Comparison of ENCODE assay signal across 19 cellular contexts in genomic region chr11:61951484-61952135, GRCh38. TPM values are rescaled to one million over a fixed set of nuclear protein-coding genes. Genes with fewer than 3 reads are reported as not detected.
DNase-seq lines count a peak whose midpoint lies in the region; FAIRE-seq and TF ChIP-seq lines count a peak whose summit lies in the region.
"Had no signal": no experiment of that assay in that cellular context is flagged by ENCODE, and none has a peak within 500 bp of the region (broad histone marks: within the 10 kb centered on the region; RNA-seq: fewer than 3 reads in every experiment).

No MANE protein-coding gene starts in this region.

- no peak overlapping the region for H3K4me2 ChIP-seq in H1 (ENCODE audit: insufficient read depth in 1 of 2, low read depth in 2 of 2, low read length in 2 of 2)

- no peak overlapping the region for H3K4me3 Mint-ChIP-seq in activated CD4-positive, alpha-beta T cell treated with anti-CD3 and anti-CD28 coated beads, Interleukin-2, amount 10 ng/mL, durations not matched to agents 24 days and 14 days
- no peak overlapping the region for H3K4me3 Mint-ChIP-seq in osteocyte (ENCODE audit: unreplicated experiment)
- H3K4me3 Mint-ChIP-seq in activated naive CD4-positive, alpha-beta T cell treated with anti-CD3 and anti-CD28 coated beads, Interleukin-2, amount 10 ng/mL, durations not matched to agents 7 days and 5 days = no peak overlapping the region
- H3K4me3 Mint-ChIP-seq in activated CD4-positive, alpha-beta memory T cell treated with anti-CD3 and anti-CD28 coated beads for 36 hours = no peak overlapping the region

- no peak overlapping the region for H2BK5ac ChIP-seq in H1 (ENCODE audit: low read depth, low read length)

- peaks cover 0 to 6% (median 2%) of the 10 kb centered on the region in 4 experiments; a peak in 4 of 7 replicates for H3K27me3 ChIP-seq in H1 (replicated peaks in 1 of 4; ENCODE audit: control insufficient read depth in 3 of 4, extremely low read depth in 1 of 4, insufficient read depth in 3 of 4, low read length in 3 of 4)
- H3K27me3 ChIP-seq in stomach = peaks cover 0 to 19% (median 12%) of the 10 kb centered on the region in 3 donors
- H3K27me3 ChIP-seq: SJCRH30 had no signal

- TF ChIP-seq CTCF in H1 (IDR thresholded peaks at IDR 0.05; ENCODE audit: control extremely low read depth in 1 of 3, insufficient read depth in 1 of 3, low read depth in 1 of 3, low read length in 3 of 3) (no peak), osteocyte (IDR thresholded peaks at IDR 0.05) (no peak), stomach (IDR thresholded peaks at IDR 0.05) (no peak)

- H3K4me1 Mint-ChIP-seq in activated CD4-positive, alpha-beta T cell treated with anti-CD3 and anti-CD28 coated beads, Interleukin-2, amount 10 ng/mL, durations not matched to agents 24 days and 14 days = peaks cover 4% of the 10 kb centered on the region
- peaks cover 41% of the 10 kb centered on the region for H3K4me1 Mint-ChIP-seq in osteocyte (ENCODE audit: unreplicated experiment)
- peaks cover 14% of the 10 kb centered on the region for H3K4me1 Mint-ChIP-seq in activated naive CD4-positive, alpha-beta T cell treated with anti-CD3 and anti-CD28 coated beads, Interleukin-2, amount 10 ng/mL, durations not matched to agents 7 days and 5 days
- peaks cover 7% of the 10 kb centered on the region for H3K4me1 Mint-ChIP-seq in activated CD4-positive, alpha-beta memory T cell treated with anti-CD3 and anti-CD28 coated beads for 36 hours (ENCODE audit: low read depth)

- TF ChIP-seq RAD21 in H1 (IDR thresholded peaks at IDR 0.05 in 1 of 2, conservative IDR thresholded peaks at IDR 0.05 in 1 of 2; ENCODE audit: low read depth in 2 of 2, low read length in 2 of 2) = no peak

- no peaks in the 10 kb centered on the region for H4K20me1 ChIP-seq in H1 (replicated peaks in 1 of 2; ENCODE audit: control insufficient read depth in 1 of 2, insufficient read depth in 2 of 2, low read length in 2 of 2)

- no peak overlapping the region for H4K91ac ChIP-seq in H1 (replicated peaks; ENCODE audit: insufficient read length, low read length)

- peaks cover 14% of the 10 kb centered on the region for H3K27me3 Mint-ChIP-seq in activated CD4-positive, alpha-beta T cell treated with anti-CD3 and anti-CD28 coated beads, Interleukin-2, amount 10 ng/mL, durations not matched to agents 24 days and 14 days
- no peaks in the 10 kb centered on the region for H3K27me3 Mint-ChIP-seq in osteocyte (ENCODE audit: unreplicated experiment)
- H3K27me3 Mint-ChIP-seq in activated naive CD4-positive, alpha-beta T cell treated with anti-CD3 and anti-CD28 coated beads, Interleukin-2, amount 10 ng/mL, durations not matched to agents 7 days and 5 days = peaks cover 46% of the 10 kb centered on the region
- H3K27me3 Mint-ChIP-seq in activated CD4-positive, alpha-beta memory T cell treated with anti-CD3 and anti-CD28 coated beads for 36 hours = peaks cover 10% of the 10 kb centered on the region

- H2BK120ac ChIP-seq in H1 (replicated peaks; ENCODE audit: low read depth, low read length) = no peak overlapping the region

- peak; percentile 53 for DNase-seq in activated CD4-positive, alpha-beta T cell treated with anti-CD3 and anti-CD28 coated beads, Interleukin-2, amount 10 ng/mL, durations not matched to agents 24 days and 14 days
- DNase-seq in activated CD4-positive, alpha-beta T cell treated with anti-CD3 and anti-CD28 coated beads for 1 hour = no peak
- no peak for DNase-seq in H1 (ENCODE audit: low read depth in 1 of 2, low spot score in 2 of 2)
- DNase-seq in osteocyte (ENCODE audit: extremely low spot score, unreplicated experiment) = peak; percentile 71
- no peak for DNase-seq in activated T-cell treated with anti-CD3 and anti-CD28 coated beads for 4 hours
- no peak for DNase-seq in stomach
- DNase-seq in activated naive CD4-positive, alpha-beta T cell treated with anti-CD3 and anti-CD28 coated beads, Interleukin-2, amount 10 ng/mL, durations not matched to agents 7 days and 5 days = no peak
- no peak for DNase-seq in activated CD4-positive, alpha-beta memory T cell treated with anti-CD3 and anti-CD28 coated beads for 36 hours
- DNase-seq: HCEC 1CT; NCI-H1436 treated with DMSO at 0.1 percent for 48 hours; NCI-H2081 treated with DMSO at 0.1 percent for 48 hours; NCI-H2227 treated with DMSO at 0.1 percent for 48 hours; NCI-H524 treated with DMSO at 0.1 percent for 48 hours; NK-92 treated with Interleukin-12 subunit alpha and Interleukin-12 subunit beta, amount 100 ng/mL, for 24 hours; OCI-M1; RPMI8226; SJCRH30 had no signal

- no peak overlapping the region for H3K23ac ChIP-seq in H1 (ENCODE audit: insufficient read length)

- H3K4me1 ChIP-seq in H1 (replicated peaks in 1 of 4; ENCODE audit: control insufficient read depth in 3 of 4, insufficient read depth in 4 of 4, low read length in 3 of 4) = peaks cover 0 to 4% (median 3%) of the 10 kb centered on the region in 4 experiments; a peak in 5 of 7 replicates
- peaks cover 21 to 49% (median 33%) of the 10 kb centered on the region in 4 donors for H3K4me1 ChIP-seq in stomach
- H3K4me1 ChIP-seq: SJCRH30 had no signal

- intact Hi-C loops in activated CD4-positive, alpha-beta T cell treated with anti-CD3 and anti-CD28 coated beads, Interleukin-2, amount 10 ng/mL, durations not matched to agents 24 days and 14 days (cut with micrococcal nuclease) = no loop called here
- intact Hi-C loops in stomach (cut with DNase I; ENCODE audit: low total_unique reads) = loop anchor here (10.0 kb wide), 2 partner anchors 113 to 137 kb away; partner anchors contain the start of gene FADS1
- intact Hi-C loops in activated CD4-positive, alpha-beta memory T cell treated with anti-CD3 and anti-CD28 coated beads for 36 hours (cut with micrococcal nuclease) = no loop called here

- H3K79me1 ChIP-seq in H1 (ENCODE audit: low read depth, low read length) = no peaks in the 10 kb centered on the region

- FAIRE-seq in H1 (lab: Jason Lieb, UNC) = no peak
- FAIRE-seq: HTR-8/SVneo had no signal

- H3K9me3 ChIP-seq in H1 (ENCODE audit: insufficient read depth in 2 of 2, low read depth in 1 of 2, low read length in 1 of 2) (no peaks in the 10 kb centered on the region), stomach (no peaks in the 10 kb centered on the region)
- H3K9me3 ChIP-seq: SJCRH30 had no signal

- H3K27ac Mint-ChIP-seq in activated CD4-positive, alpha-beta T cell treated with anti-CD3 and anti-CD28 coated beads, Interleukin-2, amount 10 ng/mL, durations not matched to agents 24 days and 14 days = no peak overlapping the region
- H3K27ac Mint-ChIP-seq in osteocyte (ENCODE audit: unreplicated experiment) = peak overlapping the region; percentile 47
- H3K27ac Mint-ChIP-seq in activated naive CD4-positive, alpha-beta T cell treated with anti-CD3 and anti-CD28 coated beads, Interleukin-2, amount 10 ng/mL, durations not matched to agents 7 days and 5 days = no peak overlapping the region
- H3K27ac Mint-ChIP-seq in activated CD4-positive, alpha-beta memory T cell treated with anti-CD3 and anti-CD28 coated beads for 36 hours = no peak overlapping the region

- H3K14ac ChIP-seq in H1 (ENCODE audit: insufficient read length) = no peak overlapping the region

- no peak overlapping the region for H4K8ac ChIP-seq in H1 (ENCODE audit: extremely low read depth, insufficient read depth, low read length)

- H2AK5ac ChIP-seq in H1 (ENCODE audit: low read depth, low read length) = no peak overlapping the region

- H3K79me2 ChIP-seq in H1 (ENCODE audit: control insufficient read depth in 1 of 2, insufficient read depth in 2 of 2, low read length in 2 of 2) = no peaks in the 10 kb centered on the region

- H3K4me3 ChIP-seq in H1 (ENCODE audit: extremely low read depth in 1 of 4, insufficient read depth in 2 of 4, low read depth in 3 of 4, low read length in 4 of 4) (no peak overlapping the region), stomach (no peak overlapping the region)
- H3K4me3 ChIP-seq: SJCRH30 had no signal

- H3K27ac ChIP-seq in H1 (ENCODE audit: low read depth, low read length) (no peak overlapping the region), stomach (no peak overlapping the region)
- H3K27ac ChIP-seq: C4-2B, SJCRH30 had no signal

- TF ChIP-seq POLR2A in H1 (IDR thresholded peaks at IDR 0.05; ENCODE audit: control extremely low read depth in 1 of 2, low read depth in 2 of 2, low read length in 2 of 2) (no peak), stomach (IDR thresholded peaks at IDR 0.05) (no peak)

- H2BK20ac ChIP-seq in H1 (ENCODE audit: low read length) = no peak overlapping the region

- no peak overlapping the region for H2BK15ac ChIP-seq in H1 (ENCODE audit: low read length)

- 89% methylated on average over 9 of the region's 11 CpGs; no CpG with 5 or more reads in 1 of the 2 experiments for WGBS in H1 (ENCODE audit: extremely low coverage in 1 of 2, insufficient coverage in 1 of 2, insufficient read length in 1 of 2, insufficient replicate concordance in 2 of 2, low coverage in 1 of 2, low lambda C conversion rate in 2 of 2, missing lambda C conversion rate in 1 of 2), 2 experiments
- 90 to 95% (median 94%) methylated on average over 11 of the region's 11 CpGs for WGBS in stomach, 5 donors

- H3K18ac ChIP-seq in H1 (ENCODE audit: extremely low read depth, low read length) = no peak overlapping the region

- H3K9me3 Mint-ChIP-seq in activated CD4-positive, alpha-beta T cell treated with anti-CD3 and anti-CD28 coated beads, Interleukin-2, amount 10 ng/mL, durations not matched to agents 24 days and 14 days = no peaks in the 10 kb centered on the region
- H3K9me3 Mint-ChIP-seq in osteocyte (ENCODE audit: unreplicated experiment) = no peaks in the 10 kb centered on the region
- no peaks in the 10 kb centered on the region for H3K9me3 Mint-ChIP-seq in activated naive CD4-positive, alpha-beta T cell treated with anti-CD3 and anti-CD28 coated beads, Interleukin-2, amount 10 ng/mL, durations not matched to agents 7 days and 5 days
- H3K9me3 Mint-ChIP-seq in activated CD4-positive, alpha-beta memory T cell treated with anti-CD3 and anti-CD28 coated beads for 36 hours = no peaks in the 10 kb centered on the region

- CTCF ChIA-PET in H1 (lab: Charles Lee; ENCODE audit: partially characterized antibody) = interaction anchor here (0.6 to 10.3 kb wide), 11 partner anchors 17 to 157 kb away, joined by 3 to 658 read pairs (median 5); partner anchors contain the start of gene FADS3
- CTCF ChIA-PET in activated naive CD4-positive, alpha-beta T cell treated with anti-CD3 and anti-CD28 coated beads, Interleukin-2, amount 10 ng/mL, durations not matched to agents 7 days and 5 days (lab: Charles Lee) = interaction anchor here (1.2 to 9.2 kb wide), 5 partner anchors 52 to 157 kb away, joined by 3 to 176 read pairs (median 34); no protein-coding TSS in a partner anchor
- CTCF ChIA-PET in activated CD4-positive, alpha-beta memory T cell treated with anti-CD3 and anti-CD28 coated beads for 36 hours (lab: Charles Lee) = interaction anchor here (0.6 to 8.7 kb wide), 6 partner anchors 52 to 156 kb away, joined by 3 to 237 read pairs (median 7); no protein-coding TSS in a partner anchor

- POLR2A ChIA-PET in H1 (lab: Charles Lee; ENCODE audit: partially characterized antibody) = interaction anchor here (0.8 to 22.2 kb wide), 6 partner anchors 20 to 156 kb away, joined by 3 to 458 read pairs (median 11); partner anchors contain the start of gene FTH1
- POLR2A ChIA-PET in activated CD4-positive, alpha-beta memory T cell treated with anti-CD3 and anti-CD28 coated beads for 36 hours (lab: Charles Lee) = interaction anchor here (1.2 kb wide), 1 partner anchor 8 kb away, joined by 4 read pairs; no protein-coding TSS in a partner anchor

- no peaks in the 10 kb centered on the region for H3K36me3 Mint-ChIP-seq in activated CD4-positive, alpha-beta T cell treated with anti-CD3 and anti-CD28 coated beads, Interleukin-2, amount 10 ng/mL, durations not matched to agents 24 days and 14 days (ENCODE audit: low read depth)
- H3K36me3 Mint-ChIP-seq in osteocyte (ENCODE audit: unreplicated experiment) = no peaks in the 10 kb centered on the region
- no peaks in the 10 kb centered on the region for H3K36me3 Mint-ChIP-seq in activated naive CD4-positive, alpha-beta T cell treated with anti-CD3 and anti-CD28 coated beads, Interleukin-2, amount 10 ng/mL, durations not matched to agents 7 days and 5 days
- H3K36me3 Mint-ChIP-seq in activated CD4-positive, alpha-beta memory T cell treated with anti-CD3 and anti-CD28 coated beads for 36 hours = no peaks in the 10 kb centered on the region

- H3K23me2 ChIP-seq in H1 (ENCODE audit: low read depth, low read length) = peaks cover 2% of the 10 kb centered on the region; the same call in 1 of the 2 replicates

- H3K56ac ChIP-seq in H1 (replicated peaks; ENCODE audit: insufficient read length, low read depth, low read length) = no peak overlapping the region

- H4K5ac ChIP-seq in H1 (ENCODE audit: insufficient read length, low read depth, low read length) = no peak overlapping the region

- H2BK12ac ChIP-seq in H1 (ENCODE audit: low read depth, low read length) = 0 out of 2 replicates have a peak overlapping the region, but pooled peaks have one; percentile 39

- TF ChIP-seq EP300 in H1 (IDR thresholded peaks at IDR 0.05; ENCODE audit: borderline replicate concordance in 1 of 2, low read depth in 2 of 2, low read length in 2 of 2) (no peak), stomach (IDR thresholded peaks at IDR 0.05) (no peak)

- H2AFZ ChIP-seq in H1 (ENCODE audit: low read length) = no peak overlapping the region

- H3K4ac ChIP-seq in H1 (replicated peaks; ENCODE audit: insufficient read length, low read depth, low read length) = no peak overlapping the region

- H3K36me3 ChIP-seq in H1 (ENCODE audit: control insufficient read depth in 2 of 4, insufficient read depth in 4 of 4, low read length in 3 of 4) = no peaks in the 10 kb centered on the region
- H3K36me3 ChIP-seq in stomach = no peaks in the 10 kb centered on the region
- H3K36me3 ChIP-seq: SJCRH30 had no signal

- no peak overlapping the region for H3K9ac ChIP-seq in H1 (replicated peaks in 1 of 4; ENCODE audit: extremely low read depth in 1 of 4, low read depth in 3 of 4, low read length in 3 of 4)

RNA-seq across cellular contexts. Expression of gene BEST1, which starts 1.5 kb away (rescaled TPM):
- 0.07 TPM in 1 of 2 replicates, not detected in the other for total RNA-seq in activated CD4-positive, alpha-beta T cell treated with anti-CD3 and anti-CD28 coated beads, Interleukin-2, amount 10 ng/mL, durations not matched to agents 24 days and 14 days
- 0.22 and 0.23 TPM in 2 replicates for total RNA-seq in H1 (2021; fragmentation: NEBNext Ultra II Directional; extraction: Animal tissue kit (Norgen Biotek cat#: 25700))
- polyA plus RNA-seq in H1 (2011; rRNA removed) = 0.62 and 1.4 TPM in 2 replicates
- 1.7 TPM for polyA plus RNA-seq in H1 (2011; cell fraction: cytosol; rRNA removed)
- polyA plus RNA-seq in H1 (2011; cell fraction: nucleus; rRNA removed) = 3.9 TPM
- polyA plus RNA-seq in H1 (2012, experiment 1 of 2) = 0.43 to 0.91 TPM (median 0.72 TPM) in 4 replicates
- 1.0 TPM for polyA plus RNA-seq in H1 (2012, experiment 2 of 2)
- 0.08 TPM for polyA plus RNA-seq in H1 (2013, experiment 1 of 2)
- 0.09 TPM for polyA plus RNA-seq in H1 (2013, experiment 2 of 2)
- 0.95 and 1.1 TPM in 2 replicates for polyA minus RNA-seq in H1 (2011; rRNA and poly(A)+ RNA removed)
- 0.81 TPM for polyA minus RNA-seq in H1 (2011; cell fraction: cytosol; rRNA and poly(A)+ RNA removed)
- 2.9 TPM for polyA minus RNA-seq in H1 (2011; cell fraction: nucleus; rRNA and poly(A)+ RNA removed)
- total RNA-seq in osteocyte = 0.81 and 2.0 TPM in 2 replicates
- 10 to 100 TPM in 2 of 5 donors, 1 to 10 TPM in 2, not detected in 1; 1.2 to 27.4 (median 6.6) TPM for total RNA-seq in stomach
- 1 to 10 TPM; 3.4 to 3.8 (median 3.7) TPM for polyA plus RNA-seq in stomach
- total RNA-seq in activated CD4-positive, alpha-beta memory T cell treated with anti-CD3 and anti-CD28 coated beads for 36 hours = under 1 TPM; 0.41 to 0.48 TPM

RNA-seq across cellular contexts. Expression of gene FTH1, which starts 15.8 kb away (rescaled TPM):
- 500 and 515 TPM in 2 replicates for total RNA-seq in activated CD4-positive, alpha-beta T cell treated with anti-CD3 and anti-CD28 coated beads, Interleukin-2, amount 10 ng/mL, durations not matched to agents 24 days and 14 days
- total RNA-seq in H1 (2021; fragmentation: NEBNext Ultra II Directional; extraction: Animal tissue kit (Norgen Biotek cat#: 25700)) = 1,461 and 1,535 TPM in 2 replicates
- polyA plus RNA-seq in H1 (2011; rRNA removed) = 895 and 1,153 TPM in 2 replicates
- polyA plus RNA-seq in H1 (2011; cell fraction: cytosol; rRNA removed) = 859 TPM
- polyA plus RNA-seq in H1 (2011; cell fraction: nucleus; rRNA removed) = 858 TPM
- 2,371 to 2,868 TPM (median 2,459 TPM) in 4 replicates for polyA plus RNA-seq in H1 (2012, experiment 1 of 2)
- polyA plus RNA-seq in H1 (2012, experiment 2 of 2) = 3,437 TPM
- 1,345 TPM for polyA plus RNA-seq in H1 (2013, experiment 1 of 2)
- 1,427 TPM for polyA plus RNA-seq in H1 (2013, experiment 2 of 2)
- polyA minus RNA-seq in H1 (2011; rRNA and poly(A)+ RNA removed) = 388 and 391 TPM in 2 replicates
- 705 TPM for polyA minus RNA-seq in H1 (2011; cell fraction: cytosol; rRNA and poly(A)+ RNA removed)
- polyA minus RNA-seq in H1 (2011; cell fraction: nucleus; rRNA and poly(A)+ RNA removed) = 403 TPM
- 2,993 and 3,020 TPM in 2 replicates for total RNA-seq in osteocyte
- 1,000 to 10,000 TPM in 4 of 5 donors, 100 to 1,000 TPM in 1; 703 to 2,177 (median 1,757) TPM for total RNA-seq in stomach
- 1,000 to 10,000 TPM; 4,996 to 8,523 (median 5,775) TPM for polyA plus RNA-seq in stomach
- 100 to 1,000 TPM; 915 to 922 TPM for total RNA-seq in activated CD4-positive, alpha-beta memory T cell treated with anti-CD3 and anti-CD28 coated beads for 36 hours

RNA-seq across cellular contexts. Expression of gene RAB3IL1, which starts 34.2 kb away (rescaled TPM):
- total RNA-seq in activated CD4-positive, alpha-beta T cell treated with anti-CD3 and anti-CD28 coated beads, Interleukin-2, amount 10 ng/mL, durations not matched to agents 24 days and 14 days = 0.12 and 0.26 TPM in 2 replicates
- total RNA-seq in H1 (2021; fragmentation: NEBNext Ultra II Directional; extraction: Animal tissue kit (Norgen Biotek cat#: 25700)) = 5.7 and 6.8 TPM in 2 replicates
- 7.9 and 10.8 TPM in 2 replicates for polyA plus RNA-seq in H1 (2011; rRNA removed)
- 7.0 TPM for polyA plus RNA-seq in H1 (2011; cell fraction: cytosol; rRNA removed)
- polyA plus RNA-seq in H1 (2011; cell fraction: nucleus; rRNA removed) = 9.4 TPM
- polyA plus RNA-seq in H1 (2012, experiment 1 of 2) = 5.8 to 13.8 TPM (median 7.0 TPM) in 4 replicates
- 62.0 TPM for polyA plus RNA-seq in H1 (2012, experiment 2 of 2)
- polyA plus RNA-seq in H1 (2013, experiment 1 of 2) = 4.5 TPM
- 6.3 TPM for polyA plus RNA-seq in H1 (2013, experiment 2 of 2)
- 3.0 and 3.2 TPM in 2 replicates for polyA minus RNA-seq in H1 (2011; rRNA and poly(A)+ RNA removed)
- 6.1 TPM for polyA minus RNA-seq in H1 (2011; cell fraction: cytosol; rRNA and poly(A)+ RNA removed)
- polyA minus RNA-seq in H1 (2011; cell fraction: nucleus; rRNA and poly(A)+ RNA removed) = 4.5 TPM
- total RNA-seq in osteocyte = 44.2 and 49.2 TPM in 2 replicates
- total RNA-seq in stomach = 10 to 100 TPM in 2 of 5 donors, 1 to 10 TPM in 1, under 1 TPM in 1, not detected in 1; 0.58 to 12.8 (median 7.1) TPM
- polyA plus RNA-seq in stomach = 10 to 100 TPM in 2 of 3 donors, 1 to 10 TPM in 1; 5.3 to 13.3 (median 11.6) TPM
- under 1 TPM; 0.10 to 0.21 TPM for total RNA-seq in activated CD4-positive, alpha-beta memory T cell treated with anti-CD3 and anti-CD28 coated beads for 36 hours

Comparison
In these comparisons a context has a peak if more than half of its experiments do, and no peak if none do; other contexts are left out.
1. DNase-seq: peak in activated CD4-positive, alpha-beta T cell treated with anti-CD3 and anti-CD28 coated beads, Interleukin-2, amount 10 ng/mL, durations not matched to agents 24 days and 14 days (single experiment) and osteocyte (single experiment); none in activated CD4-positive, alpha-beta T cell treated with anti-CD3 and anti-CD28 coated beads for 1 hour (single experiment), H1 (0 of 2), activated T-cell treated with anti-CD3 and anti-CD28 coated beads for 4 hours (single experiment), stomach (single experiment), activated naive CD4-positive, alpha-beta T cell treated with anti-CD3 and anti-CD28 coated beads, Interleukin-2, amount 10 ng/mL, durations not matched to agents 7 days and 5 days (single experiment) and activated CD4-positive, alpha-beta memory T cell treated with anti-CD3 and anti-CD28 coated beads for 36 hours (single experiment).